In the genomic region with DNA sequence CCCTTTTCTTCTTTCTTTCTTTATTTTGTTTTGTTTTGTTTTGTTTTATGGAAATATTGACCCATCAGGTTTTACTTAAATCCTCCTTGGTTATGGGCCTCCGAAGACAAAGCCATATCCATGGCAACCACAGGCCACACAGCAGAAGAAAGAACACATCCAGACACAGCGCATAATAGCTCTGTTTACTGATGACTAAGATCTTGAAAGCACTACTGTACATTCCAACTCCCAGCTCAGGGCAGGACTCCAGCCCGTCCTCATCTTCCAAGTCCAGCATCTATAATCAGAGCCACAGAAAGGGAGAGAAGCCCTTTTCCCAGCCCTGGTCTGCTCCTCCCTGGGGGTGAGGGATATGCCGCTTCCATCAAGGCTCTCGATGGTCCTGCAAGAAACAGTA, we compare ENCODE assay signal across 9 cellular contexts.
DNase-seq lines count a peak whose midpoint lies in the region; ATAC-seq, FAIRE-seq and TF ChIP-seq lines count a peak whose summit lies in the region.
"Had no signal": no experiment of that assay in that cellular context is flagged by ENCODE, and none has a peak within 500 bp of the region (broad histone marks: within the 10 kb centered on the region; RNA-seq: fewer than 3 reads in every experiment).

No MANE protein-coding gene starts in this region.

- FAIRE-seq in kidney (lab: Jason Lieb, UNC): no peak

- H3K27ac ChIP-seq in kidney (ENCODE audit: low read depth in 2 of 2, low read length in 2 of 2): no peak overlapping the region
- peak overlapping the region; percentile 99 for H3K27ac ChIP-seq in smooth muscle cell (ENCODE audit: low read depth)

- no peaks in the 10 kb centered on the region for H3K4me1 Mint-ChIP-seq in activated CD4-positive, alpha-beta memory T cell treated with anti-CD3 and anti-CD28 coated beads for 36 hours (ENCODE audit: low read depth)

- TF ChIP-seq CTCF in kidney (IDR thresholded peaks at IDR 0.05; ENCODE audit: borderline replicate concordance, extremely low read depth, insufficient read depth): no peak
- no peak for TF ChIP-seq CTCF in smooth muscle cell (IDR thresholded peaks at IDR 0.05; ENCODE audit: borderline replicate concordance, insufficient read depth, poor library complexity, severe bottlenecking)

- WGBS in smooth muscle cell (ENCODE audit: low lambda C conversion rate): 19% methylated on average over 5 of the region's 5 CpGs

- H2AFZ ChIP-seq in smooth muscle cell (ENCODE audit: low read depth): peak overlapping the region; percentile 17

- CTCF ChIA-PET in activated CD4-positive, alpha-beta memory T cell treated with anti-CD3 and anti-CD28 coated beads for 36 hours (lab: Charles Lee): no interaction called here

- no peaks in the 10 kb centered on the region for H3K36me3 Mint-ChIP-seq in activated CD4-positive, alpha-beta memory T cell treated with anti-CD3 and anti-CD28 coated beads for 36 hours

- no peak overlapping the region for H3K4me3 Mint-ChIP-seq in activated CD4-positive, alpha-beta memory T cell treated with anti-CD3 and anti-CD28 coated beads for 36 hours

- H3K9ac ChIP-seq in kidney (ENCODE audit: low read length in 2 of 2) (no peak overlapping the region), smooth muscle cell (ENCODE audit: low read depth) (peak overlapping the region; percentile 96)

- POLR2A ChIA-PET in activated CD4-positive, alpha-beta memory T cell treated with anti-CD3 and anti-CD28 coated beads for 36 hours (lab: Charles Lee): no interaction called here

- H3K27me3 ChIP-seq in smooth muscle cell (ENCODE audit: low read depth): no peaks in the 10 kb centered on the region

- peaks cover 10 to 11% of the 10 kb centered on the region in 2 donors for H3K4me1 ChIP-seq in kidney (ENCODE audit: control insufficient read depth in 1 of 2, insufficient read depth in 1 of 2, low read depth in 1 of 2, low read length in 2 of 2)
- peaks cover 23% of the 10 kb centered on the region for H3K4me1 ChIP-seq in smooth muscle cell (ENCODE audit: low read depth)

- no peak overlapping the region for H3K4me3 ChIP-seq in kidney (ENCODE audit: low read length in 2 of 2)
- H3K4me3 ChIP-seq in smooth muscle cell: no peak overlapping the region

- DNase-seq in HCEC 1CT: peak; percentile 92
- peak; percentile 96 for DNase-seq in astrocyte of the hippocampus (ENCODE audit: low read depth, low spot score)
- peak; percentile 81 for DNase-seq in kidney
- DNase-seq in smooth muscle cell (lab: John Stamatoyannopoulos, UW; ENCODE audit: unreplicated experiment): no peak
- DNase-seq in GF-D8 (lab: John Stamatoyannopoulos, UW): no peak
- DNase-seq in left lobe of liver (ENCODE audit: low spot score): no peak
- no peak for DNase-seq in activated CD4-positive, alpha-beta memory T cell treated with anti-CD3 and anti-CD28 coated beads for 36 hours
- no peak for DNase-seq in NCI-H1436 (lab: John Stamatoyannopoulos, UW)
- DNase-seq: activated CD4-positive, alpha-beta T cell treated with anti-CD3 and anti-CD28 coated beads for 1 hour had no signal

- H3K9me3 ChIP-seq in kidney (ENCODE audit: control insufficient read depth in 1 of 2, low read length in 2 of 2) (no peaks in the 10 kb centered on the region), smooth muscle cell (replicated peaks; ENCODE audit: low read depth) (no peaks in the 10 kb centered on the region)

- peaks cover 11% of the 10 kb centered on the region for H3K27me3 Mint-ChIP-seq in activated CD4-positive, alpha-beta memory T cell treated with anti-CD3 and anti-CD28 coated beads for 36 hours

- H3K36me3 ChIP-seq in kidney (ENCODE audit: control insufficient read depth in 1 of 2, insufficient read depth in 2 of 2, low read length in 2 of 2): no peaks in the 10 kb centered on the region
- no peaks in the 10 kb centered on the region for H3K36me3 ChIP-seq in smooth muscle cell (ENCODE audit: low read depth)

- no peaks in the 10 kb centered on the region for H3K79me2 ChIP-seq in smooth muscle cell (ENCODE audit: low read depth)

- H3K9me3 Mint-ChIP-seq in activated CD4-positive, alpha-beta memory T cell treated with anti-CD3 and anti-CD28 coated beads for 36 hours: no peaks in the 10 kb centered on the region

- intact Hi-C loops in kidney (cut with DNase I): no loop called here
- intact Hi-C loops in activated CD4-positive, alpha-beta memory T cell treated with anti-CD3 and anti-CD28 coated beads for 36 hours (cut with micrococcal nuclease): no loop called here

- H3K4me2 ChIP-seq in smooth muscle cell: peak overlapping the region; percentile 68

- no peak for ATAC-seq in left lobe of liver

- H3F3A ChIP-seq in smooth muscle cell (ENCODE audit: low read depth): peaks cover 18% of the 10 kb centered on the region

- H3K27ac Mint-ChIP-seq in activated CD4-positive, alpha-beta memory T cell treated with anti-CD3 and anti-CD28 coated beads for 36 hours: no peak overlapping the region

- H4K20me1 ChIP-seq in smooth muscle cell (ENCODE audit: low read depth): no peaks in the 10 kb centered on the region

Comparison
In these comparisons a context has a peak if more than half of its experiments do, and no peak if none do; other contexts are left out.
1. DNase-seq: peak in HCEC 1CT (single experiment), astrocyte of the hippocampus (single experiment) and kidney (single experiment); none in smooth muscle cell (single experiment), GF-D8 (single experiment), left lobe of liver (single experiment), activated CD4-positive, alpha-beta memory T cell treated with anti-CD3 and anti-CD28 coated beads for 36 hours (single experiment) and NCI-H1436 (single experiment).